Comparison of ENCODE assay signal across 8 cellular contexts in the genomic region with DNA sequence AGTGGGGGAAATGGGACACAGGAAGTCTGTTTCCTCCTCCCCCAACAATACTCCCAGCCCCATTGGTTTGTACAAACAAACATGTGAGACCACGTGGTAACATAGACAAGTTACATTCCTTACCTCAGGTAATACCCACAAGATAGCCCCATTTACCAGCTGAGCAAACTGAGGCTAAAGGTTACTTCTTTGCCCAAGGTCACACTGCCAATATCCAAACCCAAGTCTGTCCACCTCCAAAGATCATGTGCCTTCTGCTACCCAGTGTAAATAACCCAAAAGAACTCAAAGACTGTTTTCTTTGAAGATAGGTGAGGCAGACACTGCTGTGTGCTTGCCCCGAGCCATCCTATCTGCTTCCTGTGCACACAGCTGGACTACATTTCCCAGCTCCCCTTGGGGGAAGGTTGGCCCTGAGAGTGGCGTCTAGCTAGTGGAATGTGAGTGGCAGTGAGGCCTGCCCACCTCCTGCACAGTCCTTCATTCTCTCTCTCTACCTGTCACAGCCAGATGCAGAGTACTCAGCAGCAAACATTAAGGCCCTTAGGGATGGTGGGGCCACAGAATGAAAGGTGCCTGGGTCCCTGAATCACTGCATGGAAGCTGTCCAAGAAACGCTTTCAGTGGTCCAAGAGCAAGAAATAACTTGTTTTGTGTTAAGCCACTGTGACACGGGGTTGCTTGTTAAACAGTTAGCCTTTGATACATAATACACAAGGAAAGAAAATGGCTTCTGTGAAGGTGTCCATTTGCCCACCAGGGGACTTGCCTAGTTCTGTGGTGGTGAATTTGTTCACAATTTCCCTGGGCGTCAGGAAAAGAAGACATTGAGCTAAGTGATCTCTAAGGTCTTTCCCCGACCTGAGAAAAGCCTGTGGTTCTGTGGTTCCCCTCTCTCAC.
DNase-seq lines count a peak whose midpoint lies in the region; ATAC-seq and TF ChIP-seq lines count a peak whose summit lies in the region.

No MANE protein-coding gene starts in this region.

- in situ Hi-C loops in GM18951 (cut with MboI; ENCODE audit: low sequenced_read_pairs, unreplicated experiment): loop anchor here (5.0 to 25.0 kb wide), 5 partner anchors 173 to 768 kb away; no protein-coding TSS in a partner anchor
- in situ Hi-C loops in gastrocnemius medialis (cut with MboI; ENCODE audit: low sequenced_read_pairs in 4 of 4): loop anchor here (5.0 to 25.0 kb wide), 7 partner anchors 161 to 771 kb away; partner anchors contain the start of genes CBX3 (in 1 of the 4) and HNRNPA2B1 (in 1 of the 4)

- TF ChIP-seq CTCF in gastrocnemius medialis (IDR thresholded peaks at IDR 0.05 in 4 of 5, conservative IDR thresholded peaks at IDR 0.05 in 1 of 5): no peak

- no peaks in the 10 kb centered on the region for H3K27me3 ChIP-seq in gastrocnemius medialis

- DNase-seq in DMS114 treated with DMSO at 0.1 percent for 48 hours (lab: John Stamatoyannopoulos, UW; ENCODE audit: unreplicated experiment) (peak; percentile 16), RPMI7951 (ENCODE audit: low read depth) (peak; percentile 57), gastrocnemius medialis (peak; percentile 5 to 67), NCI-H345 treated with DMSO at 0.1 percent for 48 hours (lab: John Stamatoyannopoulos, UW; ENCODE audit: unreplicated experiment) (no peak)
- peak; percentile 37 for DNase-seq in central memory CD4-positive, alpha-beta T cell
- DNase-seq in effector CD8-positive, alpha-beta T cell (lab: John Stamatoyannopoulos, UW): no peak

- peak; percentile 42 for TF ChIP-seq POLR2A in GM18951 (IDR thresholded peaks at IDR 0.05; ENCODE audit: extremely low read depth, insufficient read depth, insufficient read length)
- no peak for TF ChIP-seq POLR2A in gastrocnemius medialis (IDR thresholded peaks at IDR 0.05)

- H3K27ac ChIP-seq in gastrocnemius medialis: peak overlapping the region in 2 of 4 donors; percentile 58 to 61

- H3K36me3 ChIP-seq in gastrocnemius medialis: no peaks in the 10 kb centered on the region

- H3K4me1 ChIP-seq in gastrocnemius medialis: peaks cover 7 to 9% of the 10 kb centered on the region in 2 donors

- intact Hi-C loops in gastrocnemius medialis (cut with DNase I; ENCODE audit: low total_unique reads): loop anchor here (5.0 kb wide), 2 partner anchors 308 to 773 kb away; partner anchors contain the start of genes CBX3 and HNRNPA2B1

- no peak overlapping the region for H3K4me3 ChIP-seq in gastrocnemius medialis

- ATAC-seq in HG03097 (IDR thresholded peaks at IDR 0.05; ENCODE audit: low FRiP score, unreplicated experiment): peak; percentile 50
- peak; percentile 46 to 75 for ATAC-seq in gastrocnemius medialis

- H3K9me3 ChIP-seq in gastrocnemius medialis: no peaks in the 10 kb centered on the region

Comparison
In these comparisons a context has a peak if more than half of its experiments do, and no peak if none do; other contexts are left out.
1. DNase-seq: peak in DMS114 treated with DMSO at 0.1 percent for 48 hours (single experiment), RPMI7951 (single experiment), central memory CD4-positive, alpha-beta T cell (single experiment) and gastrocnemius medialis (2 of 2); none in NCI-H345 treated with DMSO at 0.1 percent for 48 hours (single experiment) and effector CD8-positive, alpha-beta T cell (single experiment).